20 cellular contexts compared by ENCODE assay signal in the genomic region with DNA sequence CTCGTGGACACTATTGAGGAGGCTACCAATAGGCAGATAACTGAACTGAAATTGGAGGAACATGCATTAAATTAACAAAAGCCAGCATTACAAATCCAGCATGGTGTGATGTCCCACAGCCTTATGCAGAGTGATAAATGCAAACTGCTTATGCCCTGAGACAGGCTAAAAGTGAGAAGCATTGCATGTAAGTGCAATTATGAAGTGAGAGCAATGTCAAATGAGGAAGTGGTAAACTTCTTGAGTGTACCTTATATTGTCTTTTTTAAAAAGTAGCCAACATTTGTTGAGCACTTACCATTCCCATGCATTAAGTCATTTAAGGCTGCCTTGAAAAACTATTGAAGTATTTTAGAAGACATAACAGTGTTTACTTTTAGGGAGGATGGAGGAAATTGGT.
"Had no signal": no experiment of that assay in that cellular context is flagged by ENCODE, and none has a peak within 500 bp of the region (broad histone marks: within the 10 kb centered on the region; RNA-seq: fewer than 3 reads in every experiment).

No MANE protein-coding gene starts in this region.

- H3K4me1 ChIP-seq: gastrocnemius medialis, transverse colon had no signal

- H3K4me1 Mint-ChIP-seq: activated CD8-positive, alpha-beta memory T cell treated with anti-CD3 and anti-CD28 coated beads, Interleukin-2, amount 10 ng/mL, durations not matched to agents 7 days and 5 days; activated naive CD4-positive, alpha-beta T cell treated with anti-CD3 and anti-CD28 coated beads, Interleukin-2, amount 10 ng/mL, durations not matched to agents 7 days and 5 days; immature natural killer cell had no signal

- H3K4me3 ChIP-seq: gastrocnemius medialis, heart left ventricle, right atrium auricular region, transverse colon had no signal

- H3K36me3 Mint-ChIP-seq: activated CD8-positive, alpha-beta memory T cell treated with anti-CD3 and anti-CD28 coated beads, Interleukin-2, amount 10 ng/mL, durations not matched to agents 7 days and 5 days; activated naive CD4-positive, alpha-beta T cell treated with anti-CD3 and anti-CD28 coated beads, Interleukin-2, amount 10 ng/mL, durations not matched to agents 7 days and 5 days; immature natural killer cell had no signal

- H3K4me3 Mint-ChIP-seq: activated CD8-positive, alpha-beta memory T cell treated with anti-CD3 and anti-CD28 coated beads, Interleukin-2, amount 10 ng/mL, durations not matched to agents 7 days and 5 days; activated naive CD4-positive, alpha-beta T cell treated with anti-CD3 and anti-CD28 coated beads, Interleukin-2, amount 10 ng/mL, durations not matched to agents 7 days and 5 days; effector memory CD8-positive, alpha-beta T cell; immature natural killer cell; nephron progenitor cell; T-helper 2 cell treated with Interferon-gamma antibody and Interleukin-4, amounts not matched to agents 5 μg/mL and 100 μg/mL, for 36 hours had no signal

- H3K9me3 ChIP-seq: gastrocnemius medialis, right atrium auricular region, transverse colon had no signal

- DNase-seq: activated CD4-positive, alpha-beta T cell treated with anti-CD3 and anti-CD28 coated beads, Interleukin-2, amount 50 U/mL, for 4 hours; activated CD4-positive, CD25-positive, alpha-beta regulatory T cell treated with anti-CD3 and anti-CD28 coated beads, Interleukin-2, amount 50 U/mL, for 72 hours; activated CD8-positive, alpha-beta memory T cell treated with anti-CD3 and anti-CD28 coated beads, Interleukin-2, amount 10 ng/mL, durations not matched to agents 7 days and 5 days; activated naive CD4-positive, alpha-beta T cell treated with anti-CD3 and anti-CD28 coated beads, Interleukin-2, amount 10 ng/mL, durations not matched to agents 7 days and 5 days; activated T-cell treated with anti-CD3 and anti-CD28 coated beads, Interleukin-2, amount 50 U/mL, for 1 hour; dermis blood vessel endothelial cell; effector memory CD8-positive, alpha-beta T cell; gastrocnemius medialis; heart left ventricle; immature natural killer cell; nephron progenitor cell; occipital lobe; stimulated activated CD4-positive, alpha-beta T cell treated with anti-CD3 and anti-CD28 coated beads, Interleukin-15, amount 100 ng/mL, for 24 hours; stimulated activated CD4-positive, alpha-beta T cell treated with anti-CD3 and anti-CD28 coated beads, Interleukin-4, amount 100 ng/mL, for 1 hour; stimulated activated naive CD4-positive, alpha-beta T cell; substantia nigra; transverse colon had no signal

- H3K36me3 ChIP-seq: gastrocnemius medialis, heart left ventricle, right atrium auricular region, transverse colon had no signal

- ATAC-seq: activated CD8-positive, alpha-beta memory T cell treated with anti-CD3 and anti-CD28 coated beads, Interleukin-2, amount 10 ng/mL, durations not matched to agents 7 days and 5 days; effector memory CD8-positive, alpha-beta T cell; gastrocnemius medialis had no signal

- H3K9me3 Mint-ChIP-seq: activated naive CD4-positive, alpha-beta T cell treated with anti-CD3 and anti-CD28 coated beads, Interleukin-2, amount 10 ng/mL, durations not matched to agents 7 days and 5 days; effector memory CD8-positive, alpha-beta T cell; T-helper 2 cell treated with Interferon-gamma antibody and Interleukin-4, amounts not matched to agents 5 μg/mL and 100 μg/mL, for 36 hours had no signal

- H3K27me3 ChIP-seq: gastrocnemius medialis, heart left ventricle, right atrium auricular region, transverse colon had no signal

- H3K27ac Mint-ChIP-seq: activated CD8-positive, alpha-beta memory T cell treated with anti-CD3 and anti-CD28 coated beads, Interleukin-2, amount 10 ng/mL, durations not matched to agents 7 days and 5 days; activated naive CD4-positive, alpha-beta T cell treated with anti-CD3 and anti-CD28 coated beads, Interleukin-2, amount 10 ng/mL, durations not matched to agents 7 days and 5 days; effector memory CD8-positive, alpha-beta T cell; immature natural killer cell; nephron progenitor cell; T-helper 2 cell treated with Interferon-gamma antibody and Interleukin-4, amounts not matched to agents 5 μg/mL and 100 μg/mL, for 36 hours had no signal

- H3K27ac ChIP-seq: epithelial cell of prostate, gastrocnemius medialis, heart left ventricle, right atrium auricular region, transverse colon had no signal
